In the genomic region with DNA sequence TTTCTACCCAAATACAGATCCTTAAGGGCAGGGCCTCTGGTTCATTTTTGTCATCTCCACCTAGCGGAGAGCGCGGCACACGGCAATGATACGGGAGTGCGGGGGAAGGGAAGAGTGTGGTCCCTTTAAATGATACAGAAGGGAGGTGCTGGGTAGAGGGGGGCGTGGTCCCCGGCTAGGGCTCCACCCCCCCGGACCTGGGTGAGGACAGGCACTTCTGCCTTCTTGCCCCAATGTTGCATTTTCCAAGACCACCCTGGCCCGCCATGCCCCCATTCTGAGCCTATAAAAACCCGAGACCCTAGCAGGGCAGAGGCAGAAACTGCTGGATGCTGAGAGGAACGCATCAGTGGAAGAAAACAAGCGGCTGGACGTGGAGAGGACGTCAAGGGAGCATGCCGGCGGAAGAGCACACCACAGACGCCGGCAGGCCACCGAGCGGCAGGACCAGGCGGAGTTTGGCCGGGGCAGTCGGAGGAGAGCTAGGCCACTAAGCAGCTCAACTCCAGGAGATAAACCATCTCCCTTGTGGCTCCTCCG, we compare ENCODE assay signal across 1 cellular context.
TF ChIP-seq lines count a peak whose summit lies in the region.

No MANE protein-coding gene starts in this region.

TF ChIP-seq in HepG2, 621 proteins besides CTCF, POLR2A, EP300 and RAD21 (continued from another document and continues in another):
- peak; percentile 47; the same call in 1 of the 2 replicates for TF ChIP-seq ARID4A (CRISPR knock-in tag; IDR thresholded peaks at IDR 0.05; ENCODE audit: borderline replicate concordance)
- TF ChIP-seq ZNF619 (CRISPR knock-in tag; IDR thresholded peaks at IDR 0.05), result 0 out of 2 replicates have a peak, but pooled peaks have one; percentile 63
- 0 out of 2 replicates have a peak, but pooled peaks have one; percentile 8 for TF ChIP-seq KDM2A (CRISPR knock-in tag; IDR thresholded peaks at IDR 0.05; ENCODE audit: borderline replicate concordance, low read depth)
- no peak for TF ChIP-seq AKAP8 (CRISPR knock-in tag; IDR thresholded peaks at IDR 0.05)
- TF ChIP-seq, protein P1, sequence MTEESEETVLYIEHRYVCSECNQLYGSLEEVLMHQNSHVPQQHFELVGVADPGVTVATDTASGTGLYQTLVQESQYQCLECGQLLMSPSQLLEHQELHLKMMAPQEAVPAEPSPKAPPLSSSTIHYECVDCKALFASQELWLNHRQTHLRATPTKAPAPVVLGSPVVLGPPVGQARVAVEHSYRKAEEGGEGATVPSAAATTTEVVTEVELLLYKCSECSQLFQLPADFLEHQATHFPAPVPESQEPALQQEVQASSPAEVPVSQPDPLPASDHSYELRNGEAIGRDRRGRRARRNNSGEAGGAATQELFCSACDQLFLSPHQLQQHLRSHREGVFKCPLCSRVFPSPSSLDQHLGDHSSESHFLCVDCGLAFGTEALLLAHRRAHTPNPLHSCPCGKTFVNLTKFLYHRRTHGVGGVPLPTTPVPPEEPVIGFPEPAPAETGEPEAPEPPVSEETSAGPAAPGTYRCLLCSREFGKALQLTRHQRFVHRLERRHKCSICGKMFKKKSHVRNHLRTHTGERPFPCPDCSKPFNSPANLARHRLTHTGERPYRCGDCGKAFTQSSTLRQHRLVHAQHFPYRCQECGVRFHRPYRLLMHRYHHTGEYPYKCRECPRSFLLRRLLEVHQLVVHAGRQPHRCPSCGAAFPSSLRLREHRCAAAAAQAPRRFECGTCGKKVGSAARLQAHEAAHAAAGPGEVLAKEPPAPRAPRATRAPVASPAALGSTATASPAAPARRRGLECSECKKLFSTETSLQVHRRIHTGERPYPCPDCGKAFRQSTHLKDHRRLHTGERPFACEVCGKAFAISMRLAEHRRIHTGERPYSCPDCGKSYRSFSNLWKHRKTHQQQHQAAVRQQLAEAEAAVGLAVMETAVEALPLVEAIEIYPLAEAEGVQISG (CRISPR knock-in tag; IDR thresholded peaks at IDR 0.05), result peak; percentile 8; the same call in 1 of the 2 replicates
- TF ChIP-seq ZNF768 (CRISPR knock-in tag; IDR thresholded peaks at IDR 0.05), result peak; percentile 78
- TF ChIP-seq, protein P2, sequence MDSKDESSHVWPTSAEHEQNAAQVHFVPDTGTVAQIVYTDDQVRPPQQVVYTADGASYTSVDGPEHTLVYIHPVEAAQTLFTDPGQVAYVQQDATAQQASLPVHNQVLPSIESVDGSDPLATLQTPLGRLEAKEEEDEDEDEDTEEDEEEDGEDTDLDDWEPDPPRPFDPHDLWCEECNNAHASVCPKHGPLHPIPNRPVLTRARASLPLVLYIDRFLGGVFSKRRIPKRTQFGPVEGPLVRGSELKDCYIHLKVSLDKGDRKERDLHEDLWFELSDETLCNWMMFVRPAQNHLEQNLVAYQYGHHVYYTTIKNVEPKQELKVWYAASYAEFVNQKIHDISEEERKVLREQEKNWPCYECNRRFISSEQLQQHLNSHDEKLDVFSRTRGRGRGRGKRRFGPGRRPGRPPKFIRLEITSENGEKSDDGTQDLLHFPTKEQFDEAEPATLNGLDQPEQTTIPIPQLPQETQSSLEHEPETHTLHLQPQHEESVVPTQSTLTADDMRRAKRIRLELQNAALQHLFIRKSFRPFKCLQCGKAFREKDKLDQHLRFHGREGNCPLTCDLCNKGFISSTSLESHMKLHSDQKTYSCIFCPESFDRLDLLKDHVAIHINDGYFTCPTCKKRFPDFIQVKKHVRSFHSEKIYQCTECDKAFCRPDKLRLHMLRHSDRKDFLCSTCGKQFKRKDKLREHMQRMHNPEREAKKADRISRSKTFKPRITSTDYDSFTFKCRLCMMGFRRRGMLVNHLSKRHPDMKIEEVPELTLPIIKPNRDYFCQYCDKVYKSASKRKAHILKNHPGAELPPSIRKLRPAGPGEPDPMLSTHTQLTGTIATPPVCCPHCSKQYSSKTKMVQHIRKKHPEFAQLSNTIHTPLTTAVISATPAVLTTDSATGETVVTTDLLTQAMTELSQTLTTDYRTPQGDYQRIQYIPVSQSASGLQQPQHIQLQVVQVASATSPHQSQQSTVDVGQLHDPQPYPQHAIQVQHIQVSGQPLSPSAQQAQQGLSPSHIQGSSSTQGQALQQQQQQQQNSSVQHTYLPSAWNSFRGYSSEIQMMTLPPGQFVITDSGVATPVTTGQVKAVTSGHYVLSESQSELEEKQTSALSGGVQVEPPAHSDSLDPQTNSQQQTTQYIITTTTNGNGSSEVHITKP (CRISPR knock-in tag; IDR thresholded peaks at IDR 0.05; ENCODE audit: low read depth), result no peak
- no peak for TF ChIP-seq ZNF234 (CRISPR knock-in tag; conservative IDR thresholded peaks at IDR 0.05)
- no peak for TF ChIP-seq ZNF274 (CRISPR knock-in tag; IDR thresholded peaks at IDR 0.05)
- TF ChIP-seq SRY (CRISPR knock-in tag; IDR thresholded peaks at IDR 0.05), result no peak
- no peak for TF ChIP-seq ZNF34 (CRISPR knock-in tag; IDR thresholded peaks at IDR 0.05; ENCODE audit: borderline replicate concordance)
- TF ChIP-seq, protein P3, sequence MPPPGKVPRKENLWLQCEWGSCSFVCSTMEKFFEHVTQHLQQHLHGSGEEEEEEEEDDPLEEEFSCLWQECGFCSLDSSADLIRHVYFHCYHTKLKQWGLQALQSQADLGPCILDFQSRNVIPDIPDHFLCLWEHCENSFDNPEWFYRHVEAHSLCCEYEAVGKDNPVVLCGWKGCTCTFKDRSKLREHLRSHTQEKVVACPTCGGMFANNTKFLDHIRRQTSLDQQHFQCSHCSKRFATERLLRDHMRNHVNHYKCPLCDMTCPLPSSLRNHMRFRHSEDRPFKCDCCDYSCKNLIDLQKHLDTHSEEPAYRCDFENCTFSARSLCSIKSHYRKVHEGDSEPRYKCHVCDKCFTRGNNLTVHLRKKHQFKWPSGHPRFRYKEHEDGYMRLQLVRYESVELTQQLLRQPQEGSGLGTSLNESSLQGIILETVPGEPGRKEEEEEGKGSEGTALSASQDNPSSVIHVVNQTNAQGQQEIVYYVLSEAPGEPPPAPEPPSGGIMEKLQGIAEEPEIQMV (CRISPR knock-in tag; IDR thresholded peaks at IDR 0.05; ENCODE audit: low read depth), result peak; percentile 100
- no peak for TF ChIP-seq ZFP37 (CRISPR knock-in tag; IDR thresholded peaks at IDR 0.05; ENCODE audit: borderline replicate concordance)
- no peak for TF ChIP-seq ZNF747 (CRISPR knock-in tag; IDR thresholded peaks at IDR 0.05; ENCODE audit: borderline replicate concordance)
- TF ChIP-seq, protein P4, sequence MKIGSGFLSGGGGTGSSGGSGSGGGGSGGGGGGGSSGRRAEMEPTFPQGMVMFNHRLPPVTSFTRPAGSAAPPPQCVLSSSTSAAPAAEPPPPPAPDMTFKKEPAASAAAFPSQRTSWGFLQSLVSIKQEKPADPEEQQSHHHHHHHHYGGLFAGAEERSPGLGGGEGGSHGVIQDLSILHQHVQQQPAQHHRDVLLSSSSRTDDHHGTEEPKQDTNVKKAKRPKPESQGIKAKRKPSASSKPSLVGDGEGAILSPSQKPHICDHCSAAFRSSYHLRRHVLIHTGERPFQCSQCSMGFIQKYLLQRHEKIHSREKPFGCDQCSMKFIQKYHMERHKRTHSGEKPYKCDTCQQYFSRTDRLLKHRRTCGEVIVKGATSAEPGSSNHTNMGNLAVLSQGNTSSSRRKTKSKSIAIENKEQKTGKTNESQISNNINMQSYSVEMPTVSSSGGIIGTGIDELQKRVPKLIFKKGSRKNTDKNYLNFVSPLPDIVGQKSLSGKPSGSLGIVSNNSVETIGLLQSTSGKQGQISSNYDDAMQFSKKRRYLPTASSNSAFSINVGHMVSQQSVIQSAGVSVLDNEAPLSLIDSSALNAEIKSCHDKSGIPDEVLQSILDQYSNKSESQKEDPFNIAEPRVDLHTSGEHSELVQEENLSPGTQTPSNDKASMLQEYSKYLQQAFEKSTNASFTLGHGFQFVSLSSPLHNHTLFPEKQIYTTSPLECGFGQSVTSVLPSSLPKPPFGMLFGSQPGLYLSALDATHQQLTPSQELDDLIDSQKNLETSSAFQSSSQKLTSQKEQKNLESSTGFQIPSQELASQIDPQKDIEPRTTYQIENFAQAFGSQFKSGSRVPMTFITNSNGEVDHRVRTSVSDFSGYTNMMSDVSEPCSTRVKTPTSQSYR (CRISPR knock-in tag; IDR thresholded peaks at IDR 0.05; ENCODE audit: borderline replicate concordance), result peak; percentile 86
- no peak for TF ChIP-seq KMT2A (CRISPR knock-in tag; IDR thresholded peaks at IDR 0.05)
- TF ChIP-seq ZNF605 (CRISPR knock-in tag; IDR thresholded peaks at IDR 0.05), result no peak
- TF ChIP-seq, protein P5, sequence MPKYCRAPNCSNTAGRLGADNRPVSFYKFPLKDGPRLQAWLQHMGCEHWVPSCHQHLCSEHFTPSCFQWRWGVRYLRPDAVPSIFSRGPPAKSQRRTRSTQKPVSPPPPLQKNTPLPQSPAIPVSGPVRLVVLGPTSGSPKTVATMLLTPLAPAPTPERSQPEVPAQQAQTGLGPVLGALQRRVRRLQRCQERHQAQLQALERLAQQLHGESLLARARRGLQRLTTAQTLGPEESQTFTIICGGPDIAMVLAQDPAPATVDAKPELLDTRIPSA (CRISPR knock-in tag; IDR thresholded peaks at IDR 0.05; ENCODE audit: borderline replicate concordance), result 0 out of 2 replicates have a peak, but pooled peaks have one; percentile 55
- no peak for TF ChIP-seq THAP7 (CRISPR knock-in tag; IDR thresholded peaks at IDR 0.05)
- TF ChIP-seq, protein P6, sequence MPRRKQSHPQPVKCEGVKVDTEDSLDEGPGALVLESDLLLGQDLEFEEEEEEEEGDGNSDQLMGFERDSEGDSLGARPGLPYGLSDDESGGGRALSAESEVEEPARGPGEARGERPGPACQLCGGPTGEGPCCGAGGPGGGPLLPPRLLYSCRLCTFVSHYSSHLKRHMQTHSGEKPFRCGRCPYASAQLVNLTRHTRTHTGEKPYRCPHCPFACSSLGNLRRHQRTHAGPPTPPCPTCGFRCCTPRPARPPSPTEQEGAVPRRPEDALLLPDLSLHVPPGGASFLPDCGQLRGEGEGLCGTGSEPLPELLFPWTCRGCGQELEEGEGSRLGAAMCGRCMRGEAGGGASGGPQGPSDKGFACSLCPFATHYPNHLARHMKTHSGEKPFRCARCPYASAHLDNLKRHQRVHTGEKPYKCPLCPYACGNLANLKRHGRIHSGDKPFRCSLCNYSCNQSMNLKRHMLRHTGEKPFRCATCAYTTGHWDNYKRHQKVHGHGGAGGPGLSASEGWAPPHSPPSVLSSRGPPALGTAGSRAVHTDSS (CRISPR knock-in tag; conservative IDR thresholded peaks at IDR 0.05), result no peak
- TF ChIP-seq, protein P7, sequence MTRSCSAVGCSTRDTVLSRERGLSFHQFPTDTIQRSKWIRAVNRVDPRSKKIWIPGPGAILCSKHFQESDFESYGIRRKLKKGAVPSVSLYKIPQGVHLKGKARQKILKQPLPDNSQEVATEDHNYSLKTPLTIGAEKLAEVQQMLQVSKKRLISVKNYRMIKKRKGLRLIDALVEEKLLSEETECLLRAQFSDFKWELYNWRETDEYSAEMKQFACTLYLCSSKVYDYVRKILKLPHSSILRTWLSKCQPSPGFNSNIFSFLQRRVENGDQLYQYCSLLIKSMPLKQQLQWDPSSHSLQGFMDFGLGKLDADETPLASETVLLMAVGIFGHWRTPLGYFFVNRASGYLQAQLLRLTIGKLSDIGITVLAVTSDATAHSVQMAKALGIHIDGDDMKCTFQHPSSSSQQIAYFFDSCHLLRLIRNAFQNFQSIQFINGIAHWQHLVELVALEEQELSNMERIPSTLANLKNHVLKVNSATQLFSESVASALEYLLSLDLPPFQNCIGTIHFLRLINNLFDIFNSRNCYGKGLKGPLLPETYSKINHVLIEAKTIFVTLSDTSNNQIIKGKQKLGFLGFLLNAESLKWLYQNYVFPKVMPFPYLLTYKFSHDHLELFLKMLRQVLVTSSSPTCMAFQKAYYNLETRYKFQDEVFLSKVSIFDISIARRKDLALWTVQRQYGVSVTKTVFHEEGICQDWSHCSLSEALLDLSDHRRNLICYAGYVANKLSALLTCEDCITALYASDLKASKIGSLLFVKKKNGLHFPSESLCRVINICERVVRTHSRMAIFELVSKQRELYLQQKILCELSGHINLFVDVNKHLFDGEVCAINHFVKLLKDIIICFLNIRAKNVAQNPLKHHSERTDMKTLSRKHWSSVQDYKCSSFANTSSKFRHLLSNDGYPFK (CRISPR knock-in tag; IDR thresholded peaks at IDR 0.05; ENCODE audit: borderline replicate concordance), result 0 out of 2 replicates have a peak, but pooled peaks have one; percentile 42
- 0 out of 2 replicates have a peak, but pooled peaks have one; percentile 43 for TF ChIP-seq SP4 (CRISPR knock-in tag; IDR thresholded peaks at IDR 0.05)
- TF ChIP-seq TBX3 (IDR thresholded peaks at IDR 0.05; ENCODE audit: borderline replicate concordance), result no peak
- TF ChIP-seq ZNF816 (CRISPR knock-in tag; IDR thresholded peaks at IDR 0.05; ENCODE audit: borderline replicate concordance), result no peak; the same call in 1 of the 2 replicates
- no peak for TF ChIP-seq ZNF18 (CRISPR knock-in tag; IDR thresholded peaks at IDR 0.05; ENCODE audit: insufficient replicate concordance)
